In the genomic region with DNA sequence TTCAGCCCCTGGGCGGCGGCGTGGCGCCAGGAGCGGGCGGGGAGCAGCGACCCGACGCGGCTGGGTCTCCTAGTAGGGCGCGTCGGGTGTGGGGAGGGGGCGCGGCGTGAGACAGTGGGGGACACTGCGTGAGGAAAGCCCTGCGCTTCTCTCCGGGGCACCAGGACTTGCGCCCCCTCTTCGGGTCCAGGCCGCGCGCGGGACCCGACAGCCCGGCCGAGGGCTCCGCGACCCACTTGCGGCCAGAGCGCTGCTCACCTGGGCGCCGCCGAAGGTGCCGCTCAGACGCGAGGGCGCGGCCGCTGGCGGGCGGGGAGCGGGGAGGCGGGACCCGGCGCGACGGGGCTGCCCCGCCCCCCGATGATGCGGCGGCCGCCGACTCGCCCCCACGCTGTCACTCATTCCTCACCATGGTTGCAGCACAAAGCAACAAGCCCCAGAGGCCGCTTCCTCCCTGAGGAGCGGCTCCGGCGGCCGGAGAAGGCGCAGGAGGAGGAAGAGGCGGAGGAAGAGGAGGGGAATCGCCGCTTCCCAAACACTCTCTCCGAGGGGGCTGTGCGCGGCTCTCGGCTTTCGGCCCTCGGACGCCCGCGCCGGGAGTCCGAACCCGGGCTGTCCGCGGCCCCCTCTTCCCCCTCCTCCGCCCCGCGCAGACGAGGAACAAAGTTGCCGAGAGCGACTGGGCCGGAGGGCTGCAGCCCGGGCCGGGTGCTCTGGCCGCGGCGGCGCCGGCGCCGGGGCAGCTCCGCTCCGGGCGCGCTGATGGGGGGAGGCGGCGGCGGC, we compare ENCODE assay signal across 8 cellular contexts. TPM values are rescaled to one million over a fixed set of nuclear protein-coding genes. Genes with fewer than 3 reads are reported as not detected.
DNase-seq lines count a peak whose midpoint lies in the region; ATAC-seq, FAIRE-seq and TF ChIP-seq lines count a peak whose summit lies in the region.

A gene with protein sequence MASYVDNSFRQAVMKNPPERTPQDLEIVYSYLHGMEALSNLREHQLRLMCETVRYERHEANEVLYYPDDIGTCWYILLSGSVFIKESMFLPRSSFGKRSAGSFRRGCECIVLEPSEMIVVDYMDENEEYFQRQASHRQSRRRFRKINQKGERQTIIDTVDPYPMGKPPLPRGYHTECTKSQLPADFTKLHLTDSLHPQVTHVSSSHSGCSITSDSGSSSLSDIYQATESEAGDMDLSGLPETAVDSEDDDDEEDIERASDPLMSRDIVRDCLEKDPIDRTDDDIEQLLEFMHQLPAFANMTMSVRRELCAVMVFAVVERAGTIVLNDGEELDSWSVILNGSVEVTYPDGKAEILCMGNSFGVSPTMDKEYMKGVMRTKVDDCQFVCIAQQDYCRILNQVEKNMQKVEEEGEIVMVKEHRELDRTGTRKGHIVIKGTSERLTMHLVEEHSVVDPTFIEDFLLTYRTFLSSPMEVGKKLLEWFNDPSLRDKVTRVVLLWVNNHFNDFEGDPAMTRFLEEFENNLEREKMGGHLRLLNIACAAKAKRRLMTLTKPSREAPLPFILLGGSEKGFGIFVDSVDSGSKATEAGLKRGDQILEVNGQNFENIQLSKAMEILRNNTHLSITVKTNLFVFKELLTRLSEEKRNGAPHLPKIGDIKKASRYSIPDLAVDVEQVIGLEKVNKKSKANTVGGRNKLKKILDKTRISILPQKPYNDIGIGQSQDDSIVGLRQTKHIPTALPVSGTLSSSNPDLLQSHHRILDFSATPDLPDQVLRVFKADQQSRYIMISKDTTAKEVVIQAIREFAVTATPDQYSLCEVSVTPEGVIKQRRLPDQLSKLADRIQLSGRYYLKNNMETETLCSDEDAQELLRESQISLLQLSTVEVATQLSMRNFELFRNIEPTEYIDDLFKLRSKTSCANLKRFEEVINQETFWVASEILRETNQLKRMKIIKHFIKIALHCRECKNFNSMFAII (N-terminal part only) (plus strand): TSS at position 457 of the 783 bp plus-strand sequence. CDS start 1,084 bp downstream, outside the sequence.

- TF ChIP-seq POLR2A in H1 (IDR thresholded peaks at IDR 0.05; ENCODE audit: control extremely low read depth in 1 of 2, low read depth in 2 of 2, low read length in 2 of 2) = peak; percentile 32 to 83

- peaks cover 34% of the 10 kb centered on the region for H3K36me3 Mint-ChIP-seq in Caco-2 (ENCODE audit: insufficient read depth, unreplicated experiment)
- H3K36me3 Mint-ChIP-seq in activated CD8-positive, alpha-beta memory T cell treated with anti-CD3 and anti-CD28 coated beads, Interleukin-2, amount 10 ng/mL, durations not matched to agents 7 days and 5 days = no peaks in the 10 kb centered on the region

- peak within 1 kb of the TSS; percentile 99 for H3K4me3 Mint-ChIP-seq in Caco-2 (ENCODE audit: unreplicated experiment)
- peak within 1 kb of the TSS; percentile 67 for H3K4me3 Mint-ChIP-seq in activated CD8-positive, alpha-beta memory T cell treated with anti-CD3 and anti-CD28 coated beads, Interleukin-2, amount 10 ng/mL, durations not matched to agents 7 days and 5 days

- H3K56ac ChIP-seq in H1 (replicated peaks; ENCODE audit: insufficient read length, low read depth, low read length) = peak within 1 kb of the TSS; percentile 39

- DNase-seq in Caco-2 (peak; percentile 93 to 94), HTR-8/SVneo (ENCODE audit: insufficient read length, low spot score) (peak; percentile 91), NT2/D1 (ENCODE audit: low read depth, low spot score) (peak; percentile 71), H1 (ENCODE audit: low read depth in 1 of 2, low spot score in 2 of 2) (peak; percentile 83 to 91), mesenteric fat pad (ENCODE audit: low spot score) (peak; percentile 94)
- peak; percentile 91 for DNase-seq in activated CD8-positive, alpha-beta memory T cell treated with anti-CD3 and anti-CD28 coated beads, Interleukin-2, amount 10 ng/mL, durations not matched to agents 7 days and 5 days
- DNase-seq in stimulated activated CD8-positive, alpha-beta memory T cell treated with anti-CD3 and anti-CD28 coated beads, Interleukin-15, amount 100 ng/mL, for 1 hour (ENCODE audit: low read depth) = peak; percentile 64

- ATAC-seq in GM21381 (IDR thresholded peaks at IDR 0.05; ENCODE audit: unreplicated experiment) = peak; percentile 74
- ATAC-seq in activated CD8-positive, alpha-beta memory T cell treated with anti-CD3 and anti-CD28 coated beads, Interleukin-2, amount 10 ng/mL, durations not matched to agents 7 days and 5 days = peak; percentile 85

- H3K27me3 ChIP-seq in Caco-2 (replicated peaks; ENCODE audit: control insufficient read depth, insufficient read depth, low read length) (no peaks in the 10 kb centered on the region), NT2/D1 (ENCODE audit: insufficient read depth, insufficient read length) (peaks cover 18% of the 10 kb centered on the region), H1 (replicated peaks in 1 of 4; ENCODE audit: control insufficient read depth in 3 of 4, extremely low read depth in 1 of 4, insufficient read depth in 3 of 4, low read length in 3 of 4) (0 out of 7 replicates have a peak, but pooled peaks cover 0 to 11% (median 0%) of the 10 kb centered on the region in 4 experiments)

- H3K79me2 ChIP-seq in H1 (ENCODE audit: control insufficient read depth in 1 of 2, insufficient read depth in 2 of 2, low read length in 2 of 2) = peaks cover 4 to 38% of the 10 kb centered on the region in 2 experiments; a peak in 3 of 4 replicates

- CTCF ChIA-PET in Caco-2 (lab: Charles Lee) = interaction anchor here (0.5 kb wide), 1 partner anchor 15 kb away, joined by 3 read pairs; no protein-coding TSS in a partner anchor
- CTCF ChIA-PET in activated CD8-positive, alpha-beta memory T cell treated with anti-CD3 and anti-CD28 coated beads, Interleukin-2, amount 10 ng/mL, durations not matched to agents 7 days and 5 days (lab: Charles Lee) = no interaction called here
- CTCF ChIA-PET in H1 (lab: Charles Lee; ENCODE audit: partially characterized antibody) = interaction anchor here (1.3 kb wide), 1 partner anchor 242 kb away, joined by 3 read pairs; no protein-coding TSS in a partner anchor

- no peak within 1 kb of the TSS for H3K4ac ChIP-seq in H1 (replicated peaks; ENCODE audit: insufficient read length, low read depth, low read length)

- peak; percentile 22 to 25; a peak in 1 of 4 replicates for TF ChIP-seq RAD21 in H1 (IDR thresholded peaks at IDR 0.05 in 1 of 2, conservative IDR thresholded peaks at IDR 0.05 in 1 of 2; ENCODE audit: low read depth in 2 of 2, low read length in 2 of 2)

- no peak within 1 kb of the TSS for H2BK120ac ChIP-seq in H1 (replicated peaks; ENCODE audit: low read depth, low read length)

- 1% methylated on average over 57 of the region's 103 CpGs; no CpG with 5 or more reads in 1 of the 2 experiments for WGBS in H1 (ENCODE audit: extremely low coverage in 1 of 2, insufficient coverage in 1 of 2, insufficient read length in 1 of 2, insufficient replicate concordance in 2 of 2, low coverage in 1 of 2, low lambda C conversion rate in 2 of 2, missing lambda C conversion rate in 1 of 2), 2 experiments

- H4K5ac ChIP-seq in H1 (ENCODE audit: insufficient read length, low read depth, low read length) = peak within 1 kb of the TSS; percentile 47

- H3K18ac ChIP-seq in H1 (ENCODE audit: extremely low read depth, low read length) = peak within 1 kb of the TSS; percentile 52; the same call in 1 of the 2 replicates

- H2BK5ac ChIP-seq in H1 (ENCODE audit: low read depth, low read length) = peak within 1 kb of the TSS; percentile 14; the same call in 1 of the 2 replicates

- peaks cover 35% of the 10 kb centered on the region for H3K4me1 Mint-ChIP-seq in Caco-2 (ENCODE audit: low read depth, unreplicated experiment)
- H3K4me1 Mint-ChIP-seq in activated CD8-positive, alpha-beta memory T cell treated with anti-CD3 and anti-CD28 coated beads, Interleukin-2, amount 10 ng/mL, durations not matched to agents 7 days and 5 days = peaks cover 47% of the 10 kb centered on the region

- no peaks in the 10 kb centered on the region for H3K27me3 Mint-ChIP-seq in Caco-2 (ENCODE audit: insufficient read depth, unreplicated experiment)
- H3K27me3 Mint-ChIP-seq in activated CD8-positive, alpha-beta memory T cell treated with anti-CD3 and anti-CD28 coated beads, Interleukin-2, amount 10 ng/mL, durations not matched to agents 7 days and 5 days = peaks cover 6% of the 10 kb centered on the region

- H3K9me3 ChIP-seq in Caco-2 (no peaks in the 10 kb centered on the region), NT2/D1 (ENCODE audit: insufficient read depth, low read length) (no peaks in the 10 kb centered on the region), H1 (ENCODE audit: insufficient read depth in 2 of 2, low read depth in 1 of 2, low read length in 1 of 2) (no peaks in the 10 kb centered on the region)

- H3K9ac ChIP-seq in NT2/D1 (ENCODE audit: insufficient read length, low read depth) (peak within 1 kb of the TSS; percentile 88), H1 (replicated peaks in 1 of 4; ENCODE audit: extremely low read depth in 1 of 4, low read depth in 3 of 4, low read length in 3 of 4) (peak within 1 kb of the TSS; percentile 39 to 89 (median 72))

- no peaks in the 10 kb centered on the region for H3K79me1 ChIP-seq in H1 (ENCODE audit: low read depth, low read length)

- H3K4me3 ChIP-seq in Caco-2 (ENCODE audit: low read depth, low read length) = peak within 1 kb of the TSS; percentile 94
- peak within 1 kb of the TSS; percentile 73 for H3K4me3 ChIP-seq in NT2/D1 (ENCODE audit: insufficient read length, low read depth)
- H3K4me3 ChIP-seq in H1 (ENCODE audit: extremely low read depth in 1 of 4, insufficient read depth in 2 of 4, low read depth in 3 of 4, low read length in 4 of 4) = peak within 1 kb of the TSS; percentile 74 to 99 (median 88)

- peaks cover 27% of the 10 kb centered on the region for H3K4me1 ChIP-seq in Caco-2
- peaks cover 2% of the 10 kb centered on the region for H3K4me1 ChIP-seq in NT2/D1 (ENCODE audit: insufficient read depth, insufficient read length)
- H3K4me1 ChIP-seq in H1 (replicated peaks in 1 of 4; ENCODE audit: control insufficient read depth in 3 of 4, insufficient read depth in 4 of 4, low read length in 3 of 4) = peaks cover 3 to 8% (median 4%) of the 10 kb centered on the region in 4 experiments; a peak in 4 of 7 replicates

- POLR2A ChIA-PET in Caco-2 (lab: Charles Lee) (interaction anchor here (0.6 kb wide), 2 partner anchors 129 to 1020 kb away, joined by 4 read pairs; no protein-coding TSS in a partner anchor), H1 (lab: Charles Lee; ENCODE audit: partially characterized antibody) (interaction anchor here (0.6 to 1.5 kb wide), 6 partner anchors 10 to 86 kb away, joined by 3 read pairs; no protein-coding TSS in a partner anchor)

- H2BK12ac ChIP-seq in H1 (ENCODE audit: low read depth, low read length) = no peak within 1 kb of the TSS

- no peaks in the 10 kb centered on the region for H3K9me3 Mint-ChIP-seq in Caco-2 (ENCODE audit: unreplicated experiment)
- no peaks in the 10 kb centered on the region for H3K9me3 Mint-ChIP-seq in activated CD8-positive, alpha-beta memory T cell treated with anti-CD3 and anti-CD28 coated beads, Interleukin-2, amount 10 ng/mL, durations not matched to agents 7 days and 5 days (ENCODE audit: low read depth)

- TF ChIP-seq CTCF in Caco-2 (IDR thresholded peaks at IDR 0.05; ENCODE audit: insufficient read depth in 1 of 2, low read depth in 1 of 2, low read length in 1 of 2, severe bottlenecking in 1 of 2, unreplicated experiment in 1 of 2) = peak in 1 of 2 experiments; percentile 37
- no peak for TF ChIP-seq CTCF in H1 (IDR thresholded peaks at IDR 0.05; ENCODE audit: control extremely low read depth in 1 of 3, insufficient read depth in 1 of 3, low read depth in 1 of 3, low read length in 3 of 3)

- no peak within 1 kb of the TSS for H2BK15ac ChIP-seq in H1 (ENCODE audit: low read length)

- no peak for TF ChIP-seq EP300 in H1 (IDR thresholded peaks at IDR 0.05; ENCODE audit: borderline replicate concordance in 1 of 2, low read depth in 2 of 2, low read length in 2 of 2)

- no peak within 1 kb of the TSS for H2BK20ac ChIP-seq in H1 (ENCODE audit: low read length)

- H3K23me2 ChIP-seq in H1 (ENCODE audit: low read depth, low read length) = peaks cover 15% of the 10 kb centered on the region; the same call in 1 of the 2 replicates

- no peaks in the 10 kb centered on the region for H3K36me3 ChIP-seq in Caco-2 (ENCODE audit: control insufficient read depth, insufficient read depth, low read length)
- H3K36me3 ChIP-seq in NT2/D1 (ENCODE audit: insufficient read depth, insufficient read length, low read length) = no peaks in the 10 kb centered on the region
- no peaks in the 10 kb centered on the region for H3K36me3 ChIP-seq in H1 (ENCODE audit: control insufficient read depth in 2 of 4, insufficient read depth in 4 of 4, low read length in 3 of 4)

- H2AK5ac ChIP-seq in H1 (ENCODE audit: low read depth, low read length) = no peak within 1 kb of the TSS

- H3K27ac Mint-ChIP-seq in Caco-2 (ENCODE audit: unreplicated experiment) = peak within 1 kb of the TSS; percentile 97
- H3K27ac Mint-ChIP-seq in activated CD8-positive, alpha-beta memory T cell treated with anti-CD3 and anti-CD28 coated beads, Interleukin-2, amount 10 ng/mL, durations not matched to agents 7 days and 5 days = peak within 1 kb of the TSS; percentile 79

- peak within 1 kb of the TSS; percentile 44 for H4K91ac ChIP-seq in H1 (replicated peaks; ENCODE audit: insufficient read length, low read length)

- peak; percentile 85 for FAIRE-seq in HTR-8/SVneo (lab: Jason Lieb, UNC)
- FAIRE-seq in H1 (lab: Jason Lieb, UNC) = no peak

- H3K27ac ChIP-seq in H1 (ENCODE audit: low read depth, low read length) = peak within 1 kb of the TSS; percentile 47; the same call in 1 of the 2 replicates

- H4K20me1 ChIP-seq in H1 (replicated peaks in 1 of 2; ENCODE audit: control insufficient read depth in 1 of 2, insufficient read depth in 2 of 2, low read length in 2 of 2) = peaks cover 15 to 16% of the 10 kb centered on the region in 2 experiments

- no TSS peak for BruUV-seq in Caco-2 (replicated peaks; lab: Mats Ljungman, UMichigan)

- H4K8ac ChIP-seq in H1 (ENCODE audit: extremely low read depth, insufficient read depth, low read length) = peak within 1 kb of the TSS; percentile 84; the same call in 1 of the 2 replicates

- H3K14ac ChIP-seq in H1 (ENCODE audit: insufficient read length) = no peak within 1 kb of the TSS

- intact Hi-C loops in Caco-2 (cut with micrococcal nuclease; ENCODE audit: unreplicated experiment) = loop anchor here (1.0 to 2.0 kb wide), 3 partner anchors 32 to 380 kb away; a partner anchor contains a TSS

- H2AFZ ChIP-seq in H1 (ENCODE audit: low read length) = peak within 1 kb of the TSS; percentile 70; the same call in 1 of the 2 replicates

- H3K23ac ChIP-seq in H1 (ENCODE audit: insufficient read length) = no peak within 1 kb of the TSS

- peak within 1 kb of the TSS; percentile 88 to 90 for H3K4me2 ChIP-seq in H1 (ENCODE audit: insufficient read depth in 1 of 2, low read depth in 2 of 2, low read length in 2 of 2)

RNA-seq across cellular contexts. Expression of the gene that starts here (rescaled TPM):
- 65.6 and 67.6 TPM in 2 replicates for total RNA-seq in Caco-2 (2022)
- 10 to 100 TPM; 17.3 to 23.4 TPM for total RNA-seq in activated CD8-positive, alpha-beta memory T cell treated with anti-CD3 and anti-CD28 coated beads, Interleukin-2, amount 10 ng/mL, durations not matched to agents 7 days and 5 days
- 42.9 and 48.6 TPM in 2 replicates for total RNA-seq in H1 (2021; fragmentation: NEBNext Ultra II Directional; extraction: Animal tissue kit (Norgen Biotek cat#: 25700))
- 16.7 and 24.4 TPM in 2 replicates for polyA plus RNA-seq in H1 (2011; rRNA removed)
- 23.7 TPM for polyA plus RNA-seq in H1 (2011; cell fraction: cytosol; rRNA removed)
- 33.0 TPM for polyA plus RNA-seq in H1 (2011; cell fraction: nucleus; rRNA removed)
- polyA plus RNA-seq in H1 (2012, experiment 1 of 2) = 23.2 to 31.0 TPM (median 29.9 TPM) in 4 replicates
- 1.7 TPM for polyA plus RNA-seq in H1 (2012, experiment 2 of 2)
- 24.0 TPM for polyA plus RNA-seq in H1 (2013, experiment 1 of 2)
- 27.4 TPM for polyA plus RNA-seq in H1 (2013, experiment 2 of 2)
- 84.3 and 118 TPM in 2 replicates for polyA minus RNA-seq in H1 (2011; rRNA and poly(A)+ RNA removed)
- polyA minus RNA-seq in H1 (2011; cell fraction: cytosol; rRNA and poly(A)+ RNA removed) = 33.5 TPM
- 76.8 TPM for polyA minus RNA-seq in H1 (2011; cell fraction: nucleus; rRNA and poly(A)+ RNA removed)
- 37.5 TPM for total RNA-seq in mesenteric fat pad

Comparison
In these comparisons a context has a peak if more than half of its experiments do, and no peak if none do; other contexts are left out.
1. Peak in every context shown above with its lines: DNase-seq, ATAC-seq, H3K4me3 ChIP-seq and H3K27ac ChIP-seq.